Comparison of ENCODE assay signal across 1 cellular context in genomic region chr10:45294681-45295080, GRCh38.
TF ChIP-seq lines count a peak whose summit lies in the region.

No MANE protein-coding gene starts in this region.

TF ChIP-seq in H1, 55 proteins besides CTCF, POLR2A, EP300 and RAD21:
- TF ChIP-seq SIN3A (conservative IDR thresholded peaks at IDR 0.05 in 1 of 2, IDR thresholded peaks at IDR 0.05 in 1 of 2; ENCODE audit: low read depth in 1 of 2, low read length in 2 of 2) (no peak), GABPA (IDR thresholded peaks at IDR 0.05; ENCODE audit: borderline replicate concordance, insufficient read depth, low read length) (no peak), BACH1 (IDR thresholded peaks at IDR 0.05; ENCODE audit: low read length) (no peak), HDAC6 (IDR thresholded peaks at IDR 0.05; ENCODE audit: low read depth, low read length) (no peak), SAP30 (IDR thresholded peaks at IDR 0.05; ENCODE audit: insufficient read depth, insufficient replicate concordance, low read length) (no peak), RXRA (IDR thresholded peaks at IDR 0.05; ENCODE audit: insufficient read depth, low read depth, low read length) (no peak), SIRT6 (IDR thresholded peaks at IDR 0.05; ENCODE audit: low read length) (no peak), CHD2 (IDR thresholded peaks at IDR 0.05; ENCODE audit: low read length) (no peak), JUND (IDR thresholded peaks at IDR 0.05; ENCODE audit: low read length) (no peak), ATF3 (IDR thresholded peaks at IDR 0.05; ENCODE audit: insufficient read depth, low read depth, low read length) (no peak), RBBP5 (IDR thresholded peaks at IDR 0.05; ENCODE audit: borderline replicate concordance, low read depth, low read length) (no peak), TCF12 (IDR thresholded peaks at IDR 0.05; ENCODE audit: low read depth, low read length) (no peak), CBX8 (IDR thresholded peaks at IDR 0.05; ENCODE audit: borderline replicate concordance, low read depth, low read length) (no peak), TEAD4 (IDR thresholded peaks at IDR 0.05; ENCODE audit: low read depth, low read length) (no peak), TAF7 (optimal IDR thresholded peaks at IDR 0.05; ENCODE audit: borderline replicate concordance, low read depth, low read length) (no peak), CREB1 (IDR thresholded peaks at IDR 0.05) (no peak), SIX5 (IDR thresholded peaks at IDR 0.05; ENCODE audit: low read depth, low read length) (no peak), FOSL1 (IDR thresholded peaks at IDR 0.05; ENCODE audit: insufficient read depth, low read depth, low read length) (no peak)
